ENCODE assay signal across 35 cellular contexts in the genomic region with DNA sequence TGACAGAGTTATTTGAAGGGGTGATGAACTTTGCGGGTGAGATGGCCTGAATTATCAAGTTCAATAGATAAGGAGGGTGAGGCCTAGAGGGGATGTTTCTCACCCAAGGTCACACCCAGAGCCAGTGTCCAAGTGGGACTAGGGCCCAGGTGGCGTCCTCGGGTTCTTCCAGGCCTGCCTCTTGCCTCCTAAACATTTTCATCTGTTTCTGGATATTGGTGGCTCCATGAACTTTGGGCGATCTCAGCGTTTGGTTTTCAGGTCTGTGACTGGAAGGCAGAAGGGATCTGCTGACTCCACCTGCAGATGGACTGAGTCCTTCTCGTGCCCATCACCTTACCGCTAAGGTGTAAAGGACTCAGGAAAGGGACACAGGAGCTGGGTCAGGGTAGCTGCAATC.
"Had no signal": no experiment of that assay in that cellular context is flagged by ENCODE, and none has a peak within 500 bp of the region (broad histone marks: within the 10 kb centered on the region; RNA-seq: fewer than 3 reads in every experiment).

No MANE protein-coding gene starts in this region.

- H3K9me3 ChIP-seq: adrenal gland, body of pancreas, colonic mucosa, esophagus muscularis mucosa, gastrocnemius medialis, heart left ventricle had no signal

- H3K9me3 Mint-ChIP-seq: activated CD4-positive, alpha-beta memory T cell treated with anti-CD3 and anti-CD28 coated beads for 36 hours; activated CD4-positive, alpha-beta T cell treated with anti-CD3 and anti-CD28 coated beads, Interleukin-2, amount 10 ng/mL, durations not matched to agents 24 days and 14 days; activated naive CD4-positive, alpha-beta T cell treated with anti-CD3 and anti-CD28 coated beads for 36 hours; activated naive CD4-positive, alpha-beta T cell treated with anti-CD3 and anti-CD28 coated beads, Interleukin-2, amount 50 U/mL, for 24 hours; activated naive CD8-positive, alpha-beta T cell treated with anti-CD3 and anti-CD28 coated beads for 36 hours; activated naive CD8-positive, alpha-beta T cell treated with anti-CD3 and anti-CD28 coated beads, Interleukin-2, amount 50 U/mL, for 24 hours; activated T-helper 1 cell treated with anti-CD3 and anti-CD28 coated beads, Interleukin-12 subunit alpha, Interleukin-12 subunit beta, Interleukin-2, Interleukin-4 antibody, amounts not matched to agents 30 ng/mL and 10 ng/mL and 1 ng/mL, durations not matched to agents 14 hours and 24 hours and 36 hours; activated T-helper 2 cell treated with anti-CD3 and anti-CD28 coated beads, Interferon-gamma antibody, Interleukin-2, Interleukin-4, amounts not matched to agents 10 μg/mL and 5 μg/mL and 100 μg/mL, durations not matched to agents 14 hours and 24 hours and 36 hours; dendritic cell treated with granulocyte-macrophage colony-stimulating factor and Interleukin-4, amounts not matched to agents 40 ng/mL and 50 ng/mL, for 4 days; T-helper 2 cell treated with Interferon-gamma antibody and Interleukin-4, amounts not matched to agents 5 μg/mL and 100 μg/mL, for 36 hours had no signal

- H3K4me1 ChIP-seq: foreskin keratinocyte had no signal

- ATAC-seq: activated CD4-positive, alpha-beta T cell treated with anti-CD3 and anti-CD28 coated beads for 36 hours; activated CD8-positive, alpha-beta memory T cell treated with anti-CD3 and anti-CD28 coated beads, Interleukin-2, amount 10 ng/mL, durations not matched to agents 7 days and 5 days; activated CD8-positive, alpha-beta T cell treated with anti-CD3 and anti-CD28 coated beads, Interleukin-2, amount 10 ng/mL, durations not matched to agents 7 days and 5 days; activated naive CD8-positive, alpha-beta T cell treated with anti-CD3 and anti-CD28 coated beads, Interleukin-2, amount 50 U/mL, for 24 hours; body of pancreas; foreskin keratinocyte; gastrocnemius medialis; heart left ventricle; T-helper 17 cell had no signal

- H3K27me3 Mint-ChIP-seq: activated CD4-positive, alpha-beta T cell treated with anti-CD3 and anti-CD28 coated beads for 36 hours; activated CD4-positive, alpha-beta T cell treated with anti-CD3 and anti-CD28 coated beads, Interleukin-2, amount 10 ng/mL, durations not matched to agents 24 days and 14 days had no signal

- DNase-seq: activated CD4-positive, alpha-beta memory T cell treated with anti-CD3 and anti-CD28 coated beads for 36 hours; activated CD4-positive, alpha-beta T cell treated with anti-CD3 and anti-CD28 coated beads for 36 hours; activated CD4-positive, alpha-beta T cell treated with anti-CD3 and anti-CD28 coated beads, Interleukin-2, amount 10 ng/mL, durations not matched to agents 24 days and 14 days; activated CD4-positive, CD25-positive, alpha-beta regulatory T cell; activated CD4-positive, CD25-positive, alpha-beta regulatory T cell treated with anti-CD3 and anti-CD28 coated beads, Interleukin-2, amount 50 U/mL, for 72 hours; activated CD8-positive, alpha-beta memory T cell treated with anti-CD3 and anti-CD28 coated beads, Interleukin-2, amount 10 ng/mL, durations not matched to agents 7 days and 5 days; activated CD8-positive, alpha-beta memory T cell treated with anti-CD3 and anti-CD28 coated beads, Interleukin-2, amount 50 U/mL, for 4 hours; activated CD8-positive, alpha-beta T cell treated with anti-CD3 and anti-CD28 coated beads, Interleukin-2, amount 10 ng/mL, durations not matched to agents 7 days and 5 days; activated effector memory CD4-positive, alpha-beta T cell treated with anti-CD3 and anti-CD28 coated beads, Interleukin-2, amount 50 U/mL, for 16 hours; activated naive CD4-positive, alpha-beta T cell treated with anti-CD3 and anti-CD28 coated beads for 36 hours; activated naive CD8-positive, alpha-beta T cell treated with anti-CD3 and anti-CD28 coated beads for 36 hours; activated naive CD8-positive, alpha-beta T cell treated with anti-CD3 and anti-CD28 coated beads, Interleukin-2, amount 50 U/mL, for 24 hours; activated T-cell treated with anti-CD3 and anti-CD28 coated beads, Interleukin-2, amount 50 U/mL, for 1 hour; activated T-cell treated with anti-CD3 and anti-CD28 coated beads, Interleukin-2, amount 50 U/mL, for 48 hours; aorta; body of pancreas; cerebellar nuclear complex; colonic mucosa; dorsolateral prefrontal cortex; effector memory CD4-positive, alpha-beta T cell; erythroblast; foreskin keratinocyte; gastrocnemius medialis; glutamatergic neuron; heart left ventricle; T-helper 1 cell; T-helper 17 cell; T1000 had no signal

- H3K36me3 Mint-ChIP-seq: activated CD4-positive, alpha-beta memory T cell treated with anti-CD3 and anti-CD28 coated beads for 36 hours; activated CD8-positive, alpha-beta memory T cell treated with anti-CD3 and anti-CD28 coated beads, Interleukin-2, amount 10 ng/mL, durations not matched to agents 7 days and 5 days; activated naive CD4-positive, alpha-beta T cell treated with anti-CD3 and anti-CD28 coated beads, Interleukin-2, amount 50 U/mL, for 24 hours; activated naive CD8-positive, alpha-beta T cell treated with anti-CD3 and anti-CD28 coated beads for 36 hours had no signal

- H3K36me3 ChIP-seq: adrenal gland, colonic mucosa, esophagus muscularis mucosa, gastrocnemius medialis, heart left ventricle had no signal

- H3K27ac Mint-ChIP-seq: activated CD4-positive, alpha-beta memory T cell treated with anti-CD3 and anti-CD28 coated beads for 36 hours; activated CD4-positive, alpha-beta T cell treated with anti-CD3 and anti-CD28 coated beads for 36 hours; activated CD4-positive, alpha-beta T cell treated with anti-CD3 and anti-CD28 coated beads, Interleukin-2, amount 10 ng/mL, durations not matched to agents 24 days and 14 days; activated CD8-positive, alpha-beta memory T cell treated with anti-CD3 and anti-CD28 coated beads, Interleukin-2, amount 10 ng/mL, durations not matched to agents 7 days and 5 days; activated CD8-positive, alpha-beta T cell treated with anti-CD3 and anti-CD28 coated beads, Interleukin-2, amount 10 ng/mL, durations not matched to agents 7 days and 5 days; activated naive CD4-positive, alpha-beta T cell treated with anti-CD3 and anti-CD28 coated beads for 36 hours; activated naive CD4-positive, alpha-beta T cell treated with anti-CD3 and anti-CD28 coated beads, Interleukin-2, amount 50 U/mL, for 24 hours; activated naive CD8-positive, alpha-beta T cell treated with anti-CD3 and anti-CD28 coated beads for 36 hours; activated naive CD8-positive, alpha-beta T cell treated with anti-CD3 and anti-CD28 coated beads, Interleukin-2, amount 50 U/mL, for 24 hours; activated T-helper 1 cell treated with anti-CD3 and anti-CD28 coated beads, Interleukin-12 subunit alpha, Interleukin-12 subunit beta, Interleukin-2, Interleukin-4 antibody, amounts not matched to agents 30 ng/mL and 10 ng/mL and 1 ng/mL, durations not matched to agents 14 hours and 24 hours and 36 hours; activated T-helper 2 cell treated with anti-CD3 and anti-CD28 coated beads, Interferon-gamma antibody, Interleukin-2, Interleukin-4, amounts not matched to agents 10 μg/mL and 5 μg/mL and 100 μg/mL, durations not matched to agents 14 hours and 24 hours and 36 hours; dendritic cell treated with granulocyte-macrophage colony-stimulating factor and Interleukin-4, amounts not matched to agents 40 ng/mL and 50 ng/mL, for 4 days; T-helper 17 cell; T-helper 2 cell treated with Interferon-gamma antibody and Interleukin-4, amounts not matched to agents 5 μg/mL and 100 μg/mL, for 36 hours had no signal

- H3K4me3 ChIP-seq: adrenal gland, body of pancreas, colonic mucosa, esophagus muscularis mucosa, gastrocnemius medialis, heart left ventricle had no signal

- H3K4me3 Mint-ChIP-seq: activated CD4-positive, alpha-beta memory T cell treated with anti-CD3 and anti-CD28 coated beads for 36 hours; activated CD4-positive, alpha-beta T cell treated with anti-CD3 and anti-CD28 coated beads for 36 hours; activated CD4-positive, alpha-beta T cell treated with anti-CD3 and anti-CD28 coated beads, Interleukin-2, amount 10 ng/mL, durations not matched to agents 24 days and 14 days; activated CD8-positive, alpha-beta memory T cell treated with anti-CD3 and anti-CD28 coated beads, Interleukin-2, amount 10 ng/mL, durations not matched to agents 7 days and 5 days; activated CD8-positive, alpha-beta T cell treated with anti-CD3 and anti-CD28 coated beads, Interleukin-2, amount 10 ng/mL, durations not matched to agents 7 days and 5 days; activated naive CD4-positive, alpha-beta T cell treated with anti-CD3 and anti-CD28 coated beads for 36 hours; activated naive CD4-positive, alpha-beta T cell treated with anti-CD3 and anti-CD28 coated beads, Interleukin-2, amount 50 U/mL, for 24 hours; activated naive CD8-positive, alpha-beta T cell treated with anti-CD3 and anti-CD28 coated beads for 36 hours; activated naive CD8-positive, alpha-beta T cell treated with anti-CD3 and anti-CD28 coated beads, Interleukin-2, amount 50 U/mL, for 24 hours; activated T-helper 1 cell treated with anti-CD3 and anti-CD28 coated beads, Interleukin-12 subunit alpha, Interleukin-12 subunit beta, Interleukin-2, Interleukin-4 antibody, amounts not matched to agents 30 ng/mL and 10 ng/mL and 1 ng/mL, durations not matched to agents 14 hours and 24 hours and 36 hours; dendritic cell treated with granulocyte-macrophage colony-stimulating factor and Interleukin-4, amounts not matched to agents 40 ng/mL and 50 ng/mL, for 4 days; T-helper 17 cell; T-helper 2 cell treated with Interferon-gamma antibody and Interleukin-4, amounts not matched to agents 5 μg/mL and 100 μg/mL, for 36 hours had no signal

- H3K27me3 ChIP-seq: adrenal gland, body of pancreas, colonic mucosa, dorsolateral prefrontal cortex, esophagus muscularis mucosa, gastrocnemius medialis, heart left ventricle had no signal

- H3K4me1 Mint-ChIP-seq: activated CD4-positive, alpha-beta T cell treated with anti-CD3 and anti-CD28 coated beads for 36 hours; activated CD4-positive, alpha-beta T cell treated with anti-CD3 and anti-CD28 coated beads, Interleukin-2, amount 10 ng/mL, durations not matched to agents 24 days and 14 days; activated CD8-positive, alpha-beta memory T cell treated with anti-CD3 and anti-CD28 coated beads, Interleukin-2, amount 10 ng/mL, durations not matched to agents 7 days and 5 days; activated naive CD4-positive, alpha-beta T cell treated with anti-CD3 and anti-CD28 coated beads, Interleukin-2, amount 50 U/mL, for 24 hours; activated naive CD8-positive, alpha-beta T cell treated with anti-CD3 and anti-CD28 coated beads for 36 hours; activated naive CD8-positive, alpha-beta T cell treated with anti-CD3 and anti-CD28 coated beads, Interleukin-2, amount 50 U/mL, for 24 hours; T-helper 17 cell had no signal

- H3K27ac ChIP-seq: body of pancreas, colonic mucosa, esophagus muscularis mucosa, foreskin keratinocyte, gastrocnemius medialis had no signal
